ENCODE assay signal across 34 cellular contexts in the genomic region with DNA sequence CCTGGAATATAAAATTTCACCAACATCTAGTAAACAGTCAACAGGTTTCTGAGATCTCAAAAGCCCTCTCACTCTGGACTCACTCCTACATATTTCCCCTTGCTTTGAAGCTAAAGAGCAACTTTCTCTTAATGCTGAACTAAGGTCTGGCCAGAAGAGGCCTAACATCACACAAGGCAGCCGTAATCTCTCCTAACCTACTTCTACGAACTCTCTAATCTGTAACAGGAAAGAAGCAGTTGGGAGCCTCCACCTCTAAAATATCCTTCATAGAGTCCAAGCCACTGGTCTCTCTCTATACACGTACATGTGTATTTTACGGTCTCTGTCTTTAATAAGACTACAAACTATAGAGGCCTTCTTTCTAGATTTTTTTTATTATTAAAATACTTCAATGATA.
DNase-seq lines count a peak whose midpoint lies in the region; ATAC-seq, FAIRE-seq and TF ChIP-seq lines count a peak whose summit lies in the region.
"Had no signal": no experiment of that assay in that cellular context is flagged by ENCODE, and none has a peak within 500 bp of the region (broad histone marks: within the 10 kb centered on the region; RNA-seq: fewer than 3 reads in every experiment).

No MANE protein-coding gene starts in this region.

- POLR2A ChIA-PET in HEK293 (lab: Yijun Ruan, JAX) = interaction anchor here (0.6 kb wide), 1 partner anchor 822 kb away, joined by 5 read pairs; no protein-coding TSS in a partner anchor
- POLR2A ChIA-PET in K562 (lab: Yijun Ruan, JAX) = no interaction called here

- WGBS in K562 (ENCODE audit: insufficient coverage, low coverage, missing lambda C conversion rate) = 35% methylated on average over 4 of the region's 4 CpGs

- H4K20me1 ChIP-seq in K562 (replicated peaks; ENCODE audit: control insufficient read depth, insufficient read depth, low read length) = no peaks in the 10 kb centered on the region

- no peak for TF ChIP-seq EP300 in K562 (IDR thresholded peaks at IDR 0.05; ENCODE audit: low read length)

- BruUV-seq in K562 (replicated peaks; lab: Mats Ljungman, UMichigan) = no TSS peak

- peaks cover 4 to 10% of the 10 kb centered on the region in 2 donors for H3K36me3 Mint-ChIP-seq in CD14-positive monocyte
- peaks cover 4% of the 10 kb centered on the region for H3K36me3 Mint-ChIP-seq in effector memory CD8-positive, alpha-beta T cell (ENCODE audit: insufficient read depth)

- FAIRE-seq in K562 (lab: Jason Lieb, UNC) = peak; percentile 46
- FAIRE-seq: bronchial epithelial cell, H54 had no signal

- no peak overlapping the region for H3K4me3 Mint-ChIP-seq in CD14-positive monocyte
- no peak overlapping the region for H3K4me3 Mint-ChIP-seq in effector memory CD8-positive, alpha-beta T cell
- H3K4me3 Mint-ChIP-seq: activated CD4-positive, alpha-beta T cell treated with anti-CD3 and anti-CD28 coated beads for 36 hours; activated naive CD8-positive, alpha-beta T cell; CD4-positive, CD25-positive, alpha-beta regulatory T cell; neural crest cell had no signal

- DNase-seq in CD14-positive monocyte (ENCODE audit: low spot score) (no peak), K562 (ENCODE audit: extremely low read depth in 1 of 4, low spot score in 3 of 4) (peak in 2 of 4 experiments; percentile 41 to 62), DMS114 treated with DMSO at 0.1 percent for 48 hours (lab: John Stamatoyannopoulos, UW; ENCODE audit: unreplicated experiment) (no peak)
- DNase-seq in effector memory CD8-positive, alpha-beta T cell = no peak
- DNase-seq: activated CD4-positive, alpha-beta T cell treated with anti-CD3 and anti-CD28 coated beads for 36 hours; activated CD8-positive, alpha-beta memory T cell treated with anti-CD3 and anti-CD28 coated beads for 24 hours; activated effector memory CD4-positive, alpha-beta T cell treated with anti-CD3 and anti-CD28 coated beads, Interleukin-2, amount 50 U/mL, for 16 hours; activated T-cell treated with anti-CD3 and anti-CD28 coated beads for 4 hours; aorta; CD4-positive, CD25-positive, alpha-beta regulatory T cell; effector CD8-positive, alpha-beta T cell; EL; hypothalamus; Karpas-422; mammary epithelial cell; NCI-H1436; NCI-H2081; NCI-H2227 treated with DMSO at 0.1 percent for 48 hours; NCI-H526; PC-3; posterior cingulate gyrus; right lobe of liver; SK-N-SH; stimulated activated CD8-positive, alpha-beta memory T cell treated with anti-CD3 and anti-CD28 coated beads, Interleukin-4, amount 100 ng/mL, for 48 hours; stomach; tibial artery had no signal

- H3K27me3 ChIP-seq in K562 (ENCODE audit: control insufficient read depth in 2 of 2, insufficient read depth in 2 of 2, low read length in 2 of 2) (no peaks in the 10 kb centered on the region), rectal smooth muscle tissue (ENCODE audit: control insufficient read depth, insufficient read depth, low read length) (no peaks in the 10 kb centered on the region)
- H3K27me3 ChIP-seq: right lobe of liver, stomach, tibial artery had no signal

- no peaks in the 10 kb centered on the region for H3K9me1 ChIP-seq in K562 (ENCODE audit: control insufficient read depth, insufficient read depth, low read length)

- H3K27ac ChIP-seq in HEK293 (ENCODE audit: extremely low read depth, low read depth, low read length) (no peak overlapping the region), K562 (ENCODE audit: extremely low read depth, low read depth, low read length) (peak overlapping the region; percentile 72; the same call in 2 of the 3 replicates), rectal smooth muscle tissue (ENCODE audit: low read depth, low read length) (peak overlapping the region; percentile 33)
- H3K27ac ChIP-seq: epithelial cell of prostate, right lobe of liver had no signal

- H3K4me2 ChIP-seq in K562 (ENCODE audit: insufficient read depth, low read length) = peak overlapping the region; percentile 32; the same call in 1 of the 2 replicates
- H3K4me2 ChIP-seq: SK-N-SH had no signal

- intact Hi-C loops in CD14-positive monocyte (cut with micrococcal nuclease) (no loop called here), K562 (cut with micrococcal nuclease) (no loop called here)

- no peaks in the 10 kb centered on the region for H3K27me3 Mint-ChIP-seq in CD14-positive monocyte (ENCODE audit: low read depth in 3 of 3)
- H3K27me3 Mint-ChIP-seq in effector memory CD8-positive, alpha-beta T cell = no peaks in the 10 kb centered on the region
- H3K27me3 Mint-ChIP-seq: activated CD4-positive, alpha-beta T cell treated with anti-CD3 and anti-CD28 coated beads for 36 hours; activated naive CD8-positive, alpha-beta T cell; CD4-positive, CD25-positive, alpha-beta regulatory T cell had no signal

- TF ChIP-seq CTCF in CD14-positive monocyte (IDR thresholded peaks at IDR 0.05) (no peak), HEK293 (tag by site-specific recombination; IDR thresholded peaks at IDR 0.05) (no peak), K562 (IDR thresholded peaks at IDR 0.05 in 2 of 3, conservative IDR thresholded peaks at IDR 0.05 in 1 of 3; ENCODE audit: insufficient read depth in 2 of 3, low read depth in 1 of 3, low read length in 3 of 3) (no peak)

- no peak for TF ChIP-seq RAD21 in K562 (CRISPR knock-in tag; conservative IDR thresholded peaks at IDR 0.05 in 1 of 2, IDR thresholded peaks at IDR 0.05 in 1 of 2)

- CTCF ChIA-PET in HEK293 (lab: Yijun Ruan, JAX) = no interaction called here
- CTCF ChIA-PET in K562 (lab: Yijun Ruan, JAX; ENCODE audit: low intra/inter-chr PET ratio) = no interaction called here

- H3K4me1 Mint-ChIP-seq in CD14-positive monocyte = peaks cover 44% of the 10 kb centered on the region
- peaks cover 5 to 13% of the 10 kb centered on the region in 2 donors for H3K4me1 Mint-ChIP-seq in effector memory CD8-positive, alpha-beta T cell (ENCODE audit: low read depth in 2 of 2)
- H3K4me1 Mint-ChIP-seq: neural crest cell had no signal

- ATAC-seq in K562 (peak; percentile 94), GM21723 (IDR thresholded peaks at IDR 0.05; ENCODE audit: unreplicated experiment) (no peak)
- no peak for ATAC-seq in effector memory CD8-positive, alpha-beta T cell (replicated peaks)
- ATAC-seq: activated CD4-positive, alpha-beta T cell treated with anti-CD3 and anti-CD28 coated beads for 36 hours; PC-3 had no signal

- H3K9me3 Mint-ChIP-seq in CD14-positive monocyte = no peaks in the 10 kb centered on the region
- H3K9me3 Mint-ChIP-seq in effector memory CD8-positive, alpha-beta T cell = no peaks in the 10 kb centered on the region
- H3K9me3 Mint-ChIP-seq: CD4-positive, CD25-positive, alpha-beta regulatory T cell; neural crest cell had no signal

- peak overlapping the region; percentile 40; the same call in 1 of the 2 replicates for H2AFZ ChIP-seq in K562 (ENCODE audit: low read depth, low read length)

- no peaks in the 10 kb centered on the region for H3K4me1 ChIP-seq in HEK293 (ENCODE audit: control insufficient read depth, insufficient read depth, low read length)
- H3K4me1 ChIP-seq in K562 (replicated peaks in 1 of 2; ENCODE audit: control insufficient read depth in 2 of 2, insufficient read depth in 2 of 2, low read length in 2 of 2) = peaks cover 0 to 11% of the 10 kb centered on the region in 2 experiments; a peak in 2 of 5 replicates
- peaks cover 2% of the 10 kb centered on the region for H3K4me1 ChIP-seq in rectal smooth muscle tissue (ENCODE audit: control insufficient read depth, insufficient read depth, low read length)
- H3K4me1 ChIP-seq: right lobe of liver, tibial artery had no signal

- H3K79me2 ChIP-seq in K562 (ENCODE audit: control insufficient read depth, insufficient read depth, low read length) = no peaks in the 10 kb centered on the region; the same call in 2 of the 3 replicates

- in situ Hi-C loops in K562 (cut with MboI) = no loop called here

- no peak for TF ChIP-seq POLR2A in K562 (conservative IDR thresholded peaks at IDR 0.05)

- H3K36me3 ChIP-seq in HEK293 (ENCODE audit: control insufficient read depth in 2 of 2, insufficient read depth in 1 of 2, low read length in 2 of 2) = peaks cover 7 to 32% of the 10 kb centered on the region in 2 experiments; a peak in 2 of 3 replicates
- peaks cover 55% of the 10 kb centered on the region for H3K36me3 ChIP-seq in K562 (ENCODE audit: control insufficient read depth, insufficient read depth, low read length)
- peaks cover 3% of the 10 kb centered on the region for H3K36me3 ChIP-seq in rectal smooth muscle tissue (ENCODE audit: control insufficient read depth, insufficient read depth, low read length)
- H3K36me3 ChIP-seq: right lobe of liver had no signal

- H3K4me3 ChIP-seq in HEK293 (ENCODE audit: low read depth, low read length) = no peak overlapping the region
- no peak overlapping the region for H3K4me3 ChIP-seq in K562
- H3K4me3 ChIP-seq in rectal smooth muscle tissue (ENCODE audit: low read length) = no peak overlapping the region
- H3K4me3 ChIP-seq: right lobe of liver, stomach, tibial artery had no signal

- H3K9me3 ChIP-seq in HEK293 (ENCODE audit: control insufficient read depth, insufficient read depth, low read depth, low read length) = no peaks in the 10 kb centered on the region
- no peaks in the 10 kb centered on the region for H3K9me3 ChIP-seq in K562 (replicated peaks; ENCODE audit: control insufficient read depth, insufficient read depth, low read depth, low read length)
- H3K9me3 ChIP-seq: right lobe of liver, SK-N-SH, stomach, tibial artery had no signal

- peak overlapping the region in 1 of 2 experiments; percentile 37; a peak in 2 of 4 replicates for H3K9ac ChIP-seq in K562 (ENCODE audit: insufficient read depth in 1 of 2, low read depth in 2 of 2, low read length in 2 of 2)
- no peak overlapping the region for H3K9ac ChIP-seq in rectal smooth muscle tissue (ENCODE audit: low read length)
- H3K9ac ChIP-seq: SK-N-SH had no signal

- peak overlapping the region; percentile 72 to 92 (median 85) for H3K27ac Mint-ChIP-seq in CD14-positive monocyte
- H3K27ac Mint-ChIP-seq in effector memory CD8-positive, alpha-beta T cell = no peak overlapping the region
- H3K27ac Mint-ChIP-seq: activated CD4-positive, alpha-beta T cell treated with anti-CD3 and anti-CD28 coated beads for 36 hours; activated naive CD8-positive, alpha-beta T cell had no signal

TF ChIP-seq in HEK293, 187 proteins besides CTCF, POLR2A, EP300 and RAD21:
- TF ChIP-seq SCRT2 (tag by site-specific recombination; IDR thresholded peaks at IDR 0.05) (peak; percentile 87), SCRT1 (tag by site-specific recombination; IDR thresholded peaks at IDR 0.05; ENCODE audit: borderline replicate concordance) (peak; percentile 43; the same call in 1 of the 2 replicates), GLIS2 (tag by site-specific recombination; IDR thresholded peaks at IDR 0.05) (no peak), ZBTB7A (tag by site-specific recombination; IDR thresholded peaks at IDR 0.05; ENCODE audit: low read depth) (no peak)

TF ChIP-seq in K562, 482 proteins besides CTCF, POLR2A, EP300 and RAD21 (continues in another document):
- TF ChIP-seq PRMT5 (CRISPR knock-in tag; IDR thresholded peaks at IDR 0.05) (no peak), KAT8 (IDR thresholded peaks at IDR 0.05; ENCODE audit: low read depth) (no peak), SMARCA4 (IDR thresholded peaks at IDR 0.05) (peak; percentile 36; the same call in 1 of the 2 replicates), LARP7 (IDR thresholded peaks at IDR 0.05) (no peak), RCOR1 (IDR thresholded peaks at IDR 0.05; ENCODE audit: borderline replicate concordance in 1 of 2, low read depth in 2 of 2, low read length in 2 of 2) (0 out of 4 replicates have a peak, but pooled peaks of 1 of the 2 experiments have one; percentile 9), LEF1 (IDR thresholded peaks at IDR 0.05) (0 out of 2 replicates have a peak, but pooled peaks have one; percentile 25)

Comparison
In these comparisons a context has a peak if more than half of its experiments do, and no peak if none do; other contexts are left out.
1. H3K27ac Mint-ChIP-seq: peak in CD14-positive monocyte (7 of 7); none in effector memory CD8-positive, alpha-beta T cell (0 of 2).